ENCODE assay signal across 26 cellular contexts in the genomic region with DNA sequence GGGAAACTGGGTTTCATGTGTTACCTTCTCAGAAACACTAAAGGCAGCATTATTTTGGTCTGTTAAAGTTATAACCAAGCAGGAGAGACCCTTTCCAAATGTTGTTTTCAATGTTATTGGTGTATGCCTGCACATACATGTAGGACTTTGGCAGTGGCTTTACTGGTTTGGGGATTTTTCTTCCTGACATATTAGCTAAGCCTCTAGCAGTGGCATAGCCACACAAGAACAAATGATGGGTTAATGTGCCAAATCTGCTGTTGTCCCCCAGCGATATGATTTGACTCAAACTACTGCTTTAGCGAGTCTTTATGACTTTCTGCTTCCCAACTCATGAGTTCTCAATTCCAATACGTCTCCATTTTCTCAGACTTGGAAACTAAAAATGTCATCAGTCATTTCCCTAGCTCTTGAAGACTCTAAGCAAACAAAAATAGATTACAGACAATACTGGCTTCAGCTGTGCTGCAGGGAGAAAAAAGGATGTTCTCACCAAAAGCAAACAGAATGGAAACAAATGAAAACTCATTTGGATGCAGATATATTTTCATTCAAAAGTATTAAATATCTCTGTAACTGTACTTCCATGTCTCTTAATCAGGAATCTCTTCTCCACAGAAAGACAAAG. TPM values are rescaled to one million over a fixed set of nuclear protein-coding genes. Genes with fewer than 3 reads are reported as not detected.
DNase-seq lines count a peak whose midpoint lies in the region; ATAC-seq and TF ChIP-seq lines count a peak whose summit lies in the region.
"Had no signal": no experiment of that assay in that cellular context is flagged by ENCODE, and none has a peak within 500 bp of the region (broad histone marks: within the 10 kb centered on the region; RNA-seq: fewer than 3 reads in every experiment).

No MANE protein-coding gene starts in this region.

- DNase-seq in left ventricle myocardium inferior: no peak
- no peak for DNase-seq in cardiac septum (ENCODE audit: low spot score)
- DNase-seq in WTC11 (ENCODE audit: low spot score): no peak
- DNase-seq in mesenchymal stem cell: peak; percentile 34
- DNase-seq in CD8-positive, alpha-beta memory T cell: no peak
- no peak for DNase-seq in activated CD4-positive, alpha-beta T cell treated with anti-CD3 and anti-CD28 coated beads, Interleukin-2, amount 50 U/mL, for 1 hour
- no peak for DNase-seq in activated CD4-positive, alpha-beta T cell treated with anti-CD3 and anti-CD28 coated beads, Interleukin-2, amount 50 U/mL, for 48 hours
- DNase-seq: activated naive CD4-positive, alpha-beta T cell treated with Interleukin-2 at 50 U/mL for 16 hours; activated T-cell treated with anti-CD3 and anti-CD28 coated beads, Interleukin-2, amount 50 U/mL, for 4 hours; amygdala; C1 segment of cervical spinal cord; effector memory CD8-positive, alpha-beta T cell; NCI-H187; NCI-H446; nephron progenitor cell; NK-92 treated with Interleukin-12 subunit alpha and Interleukin-12 subunit beta, amount 100 ng/mL, for 24 hours; Peyer's patch; spleen; stimulated activated CD4-positive, alpha-beta T cell treated with anti-CD3 and anti-CD28 coated beads, Interleukin-4, amount 100 ng/mL, for 4 hours; upper lobe of right lung had no signal

- H3K27me3 Mint-ChIP-seq in WTC11 (ENCODE audit: low read depth): no peaks in the 10 kb centered on the region
- peaks cover 0 to 2% of the 10 kb centered on the region in 2 donors for H3K27me3 Mint-ChIP-seq in CD8-positive, alpha-beta memory T cell
- H3K27me3 Mint-ChIP-seq: central memory CD8-positive, alpha-beta T cell; effector memory CD8-positive, alpha-beta T cell had no signal

- no peak for TF ChIP-seq CTCF in left ventricle myocardium inferior (IDR thresholded peaks at IDR 0.05; ENCODE audit: borderline replicate concordance)
- no peak for TF ChIP-seq CTCF in WTC11 (IDR thresholded peaks at IDR 0.05)

- peaks cover 51% of the 10 kb centered on the region for H3K4me1 Mint-ChIP-seq in WTC11
- H3K4me1 Mint-ChIP-seq in CD8-positive, alpha-beta memory T cell: peaks cover 3 to 11% (median 11%) of the 10 kb centered on the region in 3 donors

- no peak overlapping the region for H4K8ac ChIP-seq in mesenchymal stem cell (ENCODE audit: low read length)

- intact Hi-C loops in left ventricle myocardium inferior (cut with micrococcal nuclease) (no loop called here), cardiac septum (cut with DNase I) (no loop called here)

- H2AFZ ChIP-seq in mesenchymal stem cell (ENCODE audit: low read depth, low read length): no peak overlapping the region

- no peak overlapping the region for H3K14ac ChIP-seq in mesenchymal stem cell (ENCODE audit: low read length in 2 of 2)

- no peak overlapping the region for H2AK5ac ChIP-seq in mesenchymal stem cell (ENCODE audit: low read length, severe bottlenecking)

- H3K27me3 ChIP-seq in left ventricle myocardium inferior (ENCODE audit: low read depth) (no peaks in the 10 kb centered on the region), mesenchymal stem cell (ENCODE audit: control insufficient read depth in 1 of 2, insufficient read depth in 1 of 2, low read length in 2 of 2) (no peaks in the 10 kb centered on the region)
- H3K27me3 ChIP-seq in CD8-positive, alpha-beta memory T cell (ENCODE audit: insufficient read depth, low read length, poor library complexity, severe bottlenecking): no peaks in the 10 kb centered on the region
- H3K27me3 ChIP-seq: Peyer's patch, spleen, upper lobe of right lung had no signal

- H2BK12ac ChIP-seq in mesenchymal stem cell (ENCODE audit: low read length in 2 of 2): no peak overlapping the region

- no peak overlapping the region for H3K23ac ChIP-seq in mesenchymal stem cell (ENCODE audit: low read length in 2 of 2)

- CTCF ChIA-PET in WTC11 (lab: Charles Lee): interaction anchor here (0.8 to 1.5 kb wide), 2 partner anchors 16 to 330 kb away, joined by 3 to 4 read pairs; no protein-coding TSS in a partner anchor
- CTCF ChIA-PET in CD8-positive, alpha-beta memory T cell (lab: Charles Lee): interaction anchor here (1.5 kb wide), 1 partner anchor 24 kb away, joined by 7 read pairs; no protein-coding TSS in a partner anchor

- peaks cover 48% of the 10 kb centered on the region for H3K4me1 ChIP-seq in left ventricle myocardium inferior
- peaks cover 13% of the 10 kb centered on the region for H3K4me1 ChIP-seq in mesenchymal stem cell (ENCODE audit: control insufficient read depth, insufficient read depth, low read depth, low read length)
- no peaks in the 10 kb centered on the region for H3K4me1 ChIP-seq in CD8-positive, alpha-beta memory T cell (ENCODE audit: insufficient read depth, low read length)

- no peak overlapping the region for H3K18ac ChIP-seq in mesenchymal stem cell (ENCODE audit: low read depth in 1 of 2, low read length in 2 of 2)

- 89% methylated on average over 3 of the region's 3 CpGs for WGBS in mesenchymal stem cell

- H3K4ac ChIP-seq in mesenchymal stem cell (ENCODE audit: low read depth in 1 of 2, low read length in 2 of 2): no peak overlapping the region

- H3K36me3 Mint-ChIP-seq in WTC11: peaks cover 39% of the 10 kb centered on the region
- peaks cover 5 to 22% (median 18%) of the 10 kb centered on the region in 3 donors for H3K36me3 Mint-ChIP-seq in CD8-positive, alpha-beta memory T cell

- ATAC-seq in WTC11 (no peak), HG02973 (IDR thresholded peaks at IDR 0.05; ENCODE audit: unreplicated experiment) (no peak)
- ATAC-seq: activated T-cell treated with anti-CD3 and anti-CD28 coated beads, Interleukin-2, amount 50 U/mL, for 4 hours; effector memory CD8-positive, alpha-beta T cell; GM12878; K562; upper lobe of right lung had no signal

- POLR2A ChIA-PET in WTC11 (lab: Charles Lee): interaction anchor here (1.1 kb wide), 1 partner anchor 24 kb away, joined by 5 read pairs; no protein-coding TSS in a partner anchor
- POLR2A ChIA-PET in CD8-positive, alpha-beta memory T cell (lab: Charles Lee): no interaction called here

- H3K79me1 ChIP-seq in mesenchymal stem cell (replicated peaks; ENCODE audit: low read length, poor library complexity, severe bottlenecking): peaks cover 2% of the 10 kb centered on the region

- no peaks in the 10 kb centered on the region for H3K9me3 Mint-ChIP-seq in WTC11
- H3K9me3 Mint-ChIP-seq in CD8-positive, alpha-beta memory T cell: no peaks in the 10 kb centered on the region
- H3K9me3 Mint-ChIP-seq: activated T-cell treated with anti-CD3 and anti-CD28 coated beads, Interleukin-2, amount 50 U/mL, for 4 hours; central memory CD8-positive, alpha-beta T cell; effector memory CD8-positive, alpha-beta T cell; mesothelial cell of epicardium had no signal

- no peak overlapping the region for H3K4me3 ChIP-seq in left ventricle myocardium inferior
- H3K4me3 ChIP-seq in mesenchymal stem cell (ENCODE audit: insufficient read depth in 1 of 2, low read depth in 1 of 2, low read length in 2 of 2): no peak overlapping the region
- no peak overlapping the region for H3K4me3 ChIP-seq in CD8-positive, alpha-beta memory T cell (ENCODE audit: low read length)
- H3K4me3 ChIP-seq: GM12878, K562, Peyer's patch, SK-N-MC, spleen, upper lobe of right lung had no signal

- H2BK120ac ChIP-seq in mesenchymal stem cell (ENCODE audit: low read depth, low read length): no peak overlapping the region

- no peak overlapping the region for H2BK15ac ChIP-seq in mesenchymal stem cell (ENCODE audit: low read depth, poor library complexity, severe bottlenecking)

- H3K36me3 ChIP-seq in left ventricle myocardium inferior: peaks cover 38% of the 10 kb centered on the region
- H3K36me3 ChIP-seq in mesenchymal stem cell (ENCODE audit: control insufficient read depth in 1 of 2, insufficient read depth in 2 of 2, low read depth in 1 of 2, low read length in 2 of 2): peaks cover 31 to 55% of the 10 kb centered on the region in 2 experiments
- peaks cover 6% of the 10 kb centered on the region for H3K36me3 ChIP-seq in CD8-positive, alpha-beta memory T cell (ENCODE audit: insufficient read depth, low read length)

- H3K27ac Mint-ChIP-seq in WTC11: peak overlapping the region; percentile 37
- no peak overlapping the region for H3K27ac Mint-ChIP-seq in CD8-positive, alpha-beta memory T cell
- H3K27ac Mint-ChIP-seq: effector memory CD8-positive, alpha-beta T cell; mesothelial cell of epicardium; nephron progenitor cell had no signal

- no peak overlapping the region for H2BK5ac ChIP-seq in mesenchymal stem cell (ENCODE audit: low read depth, low read length, poor library complexity, severe bottlenecking)

- H3K9me3 ChIP-seq in left ventricle myocardium inferior (replicated peaks) (no peaks in the 10 kb centered on the region), mesenchymal stem cell (ENCODE audit: control insufficient read depth, low read length) (no peaks in the 10 kb centered on the region)
- no peaks in the 10 kb centered on the region for H3K9me3 ChIP-seq in CD8-positive, alpha-beta memory T cell (ENCODE audit: low read length)
- H3K9me3 ChIP-seq: Peyer's patch, spleen, upper lobe of right lung had no signal

- no peak overlapping the region for H3K9ac ChIP-seq in mesenchymal stem cell (ENCODE audit: low read length)

- H4K91ac ChIP-seq in mesenchymal stem cell (ENCODE audit: low read length): no peak overlapping the region

- H3K4me3 Mint-ChIP-seq in WTC11: no peak overlapping the region
- H3K4me3 Mint-ChIP-seq in CD8-positive, alpha-beta memory T cell: no peak overlapping the region
- H3K4me3 Mint-ChIP-seq: activated T-cell treated with anti-CD3 and anti-CD28 coated beads, Interleukin-2, amount 50 U/mL, for 4 hours; central memory CD8-positive, alpha-beta T cell; effector memory CD8-positive, alpha-beta T cell; mesothelial cell of epicardium; nephron progenitor cell had no signal

- peak overlapping the region; percentile 0 for H3K27ac ChIP-seq in left ventricle myocardium inferior (replicated peaks)
- H3K27ac ChIP-seq in mesenchymal stem cell (ENCODE audit: low read length, poor library complexity, severe bottlenecking): peak overlapping the region; percentile 59
- H3K27ac ChIP-seq in CD8-positive, alpha-beta memory T cell (ENCODE audit: low read depth, low read length): no peak overlapping the region
- H3K27ac ChIP-seq: SK-N-MC, spleen, upper lobe of right lung had no signal

- no peak overlapping the region for H3K4me2 ChIP-seq in mesenchymal stem cell (ENCODE audit: low read length, poor library complexity, severe bottlenecking)

RNA-seq across cellular contexts. Expression of a gene that starts 29.6 kb away (rescaled TPM):
- total RNA-seq in left ventricle myocardium inferior: 12,604 TPM
- 14,297 TPM for total RNA-seq in cardiac septum
- total RNA-seq in WTC11 (2021): 370 to 421 TPM (median 382 TPM) in 3 replicates
- polyA plus RNA-seq in mesenchymal stem cell (2013, experiment 1 of 2): 825 TPM
- polyA plus RNA-seq in mesenchymal stem cell (2013, experiment 2 of 2): 826 TPM
- total RNA-seq in CD8-positive, alpha-beta memory T cell: 1 to 10 TPM; 9.4 to 9.9 TPM
- polyA plus RNA-seq in CD8-positive, alpha-beta memory T cell: 8.3 TPM

RNA-seq across cellular contexts. Expression of a gene that starts 49.5 kb away (rescaled TPM):
- total RNA-seq in left ventricle myocardium inferior (27.4 TPM), cardiac septum (22.3 TPM), WTC11 (2021) (14.9 to 17.2 TPM (median 14.9 TPM) in 3 replicates)
- 26.3 TPM for polyA plus RNA-seq in mesenchymal stem cell (2013, experiment 1 of 2)
- polyA plus RNA-seq in mesenchymal stem cell (2013, experiment 2 of 2): 26.2 TPM
- total RNA-seq in CD8-positive, alpha-beta memory T cell: 10 to 100 TPM; 30.0 to 31.7 TPM
- 9.7 TPM for polyA plus RNA-seq in CD8-positive, alpha-beta memory T cell

Comparison
In these comparisons a context has a peak if more than half of its experiments do, and no peak if none do; other contexts are left out.
1. RNA of a gene that starts 29.6 kb away (total RNA-seq): 14,297 TPM in cardiac septum (single experiment), 12,604 TPM in left ventricle myocardium inferior (single experiment) and 370 to 421 TPM in WTC11; 9.4 to 9.9 TPM in CD8-positive, alpha-beta memory T cell; every median in the first group is over 10 times any median in the second.